ENCODE assay signal across 11 cellular contexts in the genomic region with DNA sequence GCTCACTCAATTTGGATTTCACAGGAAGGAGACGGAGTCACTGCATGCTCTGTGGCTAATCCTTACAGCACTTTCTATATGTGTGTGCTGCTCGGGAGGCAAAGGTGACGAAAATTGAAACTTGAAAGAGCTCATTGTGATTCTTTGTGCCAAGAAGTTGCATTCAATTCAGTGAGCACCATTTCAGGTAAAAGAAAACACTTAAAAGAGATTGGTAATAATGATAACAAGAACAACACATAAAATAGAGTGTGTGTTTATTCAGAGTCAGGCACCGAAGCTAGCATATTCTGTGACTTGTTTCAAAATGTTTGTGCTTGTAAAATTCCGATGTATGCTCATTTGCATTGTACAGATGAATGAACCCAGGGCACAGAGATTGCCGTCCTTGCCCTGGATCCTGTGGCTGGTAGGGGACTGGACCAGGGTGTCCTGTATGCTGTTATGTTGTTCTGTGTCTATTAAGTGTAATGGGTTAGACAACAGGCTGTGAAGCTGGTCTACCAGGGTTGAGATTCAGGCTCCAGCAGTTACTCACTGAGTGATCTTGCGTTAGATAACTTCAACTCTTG.
A peak's percentile ranks its signal among the peaks of the same experiment; 100 is the strongest.
DNase-seq lines count a peak whose midpoint lies in the region; ATAC-seq and TF ChIP-seq lines count a peak whose summit lies in the region.
"Had no signal": no experiment of that assay in that cellular context is flagged by ENCODE, and none has a peak within 500 bp of the region (broad histone marks: within the 10 kb centered on the region; RNA-seq: fewer than 3 reads in every experiment).

No MANE protein-coding gene starts in this region.

- H3K27ac Mint-ChIP-seq in activated CD4-positive, alpha-beta T cell treated with anti-CD3 and anti-CD28 coated beads for 36 hours: peak overlapping the region; percentile 81
- no peak overlapping the region for H3K27ac Mint-ChIP-seq in CD8-positive, alpha-beta memory T cell

- H3K36me3 ChIP-seq in hepatocyte (replicated peaks; ENCODE audit: insufficient read depth, low read depth): no peaks in the 10 kb centered on the region
- no peaks in the 10 kb centered on the region for H3K36me3 ChIP-seq in CD8-positive, alpha-beta memory T cell (ENCODE audit: insufficient read depth, low read length)

- H3K27me3 ChIP-seq in hepatocyte: no peaks in the 10 kb centered on the region
- no peaks in the 10 kb centered on the region for H3K27me3 ChIP-seq in CD8-positive, alpha-beta memory T cell (ENCODE audit: insufficient read depth, low read length, poor library complexity, severe bottlenecking)

- peaks cover 13% of the 10 kb centered on the region for H3K27me3 Mint-ChIP-seq in activated CD4-positive, alpha-beta T cell treated with anti-CD3 and anti-CD28 coated beads for 36 hours
- peaks cover 9 to 12% of the 10 kb centered on the region in 2 donors for H3K27me3 Mint-ChIP-seq in CD8-positive, alpha-beta memory T cell

- H3K4me3 Mint-ChIP-seq in activated CD4-positive, alpha-beta T cell treated with anti-CD3 and anti-CD28 coated beads for 36 hours: peak overlapping the region; percentile 44
- peak overlapping the region in 1 of 7 donors; percentile 13 for H3K4me3 Mint-ChIP-seq in CD8-positive, alpha-beta memory T cell

- peaks cover 6% of the 10 kb centered on the region for H3K9me3 Mint-ChIP-seq in activated CD4-positive, alpha-beta T cell treated with anti-CD3 and anti-CD28 coated beads for 36 hours (ENCODE audit: low read depth)
- no peaks in the 10 kb centered on the region for H3K9me3 Mint-ChIP-seq in CD8-positive, alpha-beta memory T cell

- H3K4me1 Mint-ChIP-seq in activated CD4-positive, alpha-beta T cell treated with anti-CD3 and anti-CD28 coated beads for 36 hours: peaks cover 47% of the 10 kb centered on the region
- H3K4me1 Mint-ChIP-seq in CD8-positive, alpha-beta memory T cell: peaks cover 0 to 15% (median 13%) of the 10 kb centered on the region in 3 donors

- no peaks in the 10 kb centered on the region for H3K79me2 ChIP-seq in hepatocyte

- H3K4me2 ChIP-seq in hepatocyte: peak overlapping the region; percentile 37

- H3K36me3 Mint-ChIP-seq in activated CD4-positive, alpha-beta T cell treated with anti-CD3 and anti-CD28 coated beads for 36 hours (ENCODE audit: low read depth): no peaks in the 10 kb centered on the region
- H3K36me3 Mint-ChIP-seq in CD8-positive, alpha-beta memory T cell: no peaks in the 10 kb centered on the region

- H3K9me2 ChIP-seq in hepatocyte (replicated peaks; ENCODE audit: insufficient read depth): no peaks in the 10 kb centered on the region

- CTCF ChIA-PET in activated CD4-positive, alpha-beta T cell treated with anti-CD3 and anti-CD28 coated beads for 36 hours (lab: Charles Lee): interaction anchor here (0.8 to 2.0 kb wide), 8 partner anchors 9 to 846 kb away, joined by 3 to 10 read pairs (median 5); no protein-coding TSS in a partner anchor
- CTCF ChIA-PET in CD8-positive, alpha-beta memory T cell (lab: Charles Lee): no interaction called here

- peaks cover 7% of the 10 kb centered on the region for H3K4me1 ChIP-seq in hepatocyte (ENCODE audit: insufficient read depth)
- no peaks in the 10 kb centered on the region for H3K4me1 ChIP-seq in CD8-positive, alpha-beta memory T cell (ENCODE audit: insufficient read depth, low read length)

- 43% methylated on average over 7 of the region's 7 CpGs for whole genome bisulfite sequencing in hepatocyte (ENCODE audit: low lambda C conversion rate, missing lambda C conversion rate)

- no peak overlapping the region for H3K4me3 ChIP-seq in hepatocyte
- no peak overlapping the region for H3K4me3 ChIP-seq in CD8-positive, alpha-beta memory T cell (ENCODE audit: low read length)

- H4K20me1 ChIP-seq in hepatocyte (ENCODE audit: insufficient read depth, poor library complexity, severe bottlenecking): no peaks in the 10 kb centered on the region

- intact Hi-C loops in activated CD4-positive, alpha-beta T cell treated with anti-CD3 and anti-CD28 coated beads for 36 hours (cut with DNase I, micrococcal nuclease): loop anchor here (1.0 to 5.0 kb wide), 11 partner anchors 21 to 745 kb away; no protein-coding TSS in a partner anchor

- H3K27ac ChIP-seq in hepatocyte: peak overlapping the region; percentile 84
- H3K27ac ChIP-seq in CD8-positive, alpha-beta memory T cell (ENCODE audit: low read depth, low read length): no peak overlapping the region
- H3K27ac ChIP-seq: skin epidermis had no signal

- H3K9me3 ChIP-seq in hepatocyte (ENCODE audit: low read depth): no peaks in the 10 kb centered on the region
- H3K9me3 ChIP-seq in CD8-positive, alpha-beta memory T cell (ENCODE audit: low read length): no peaks in the 10 kb centered on the region

- ATAC-seq in activated CD4-positive, alpha-beta T cell treated with anti-CD3 and anti-CD28 coated beads for 36 hours: peak; percentile 87
- ATAC-seq in GM21381 (IDR thresholded peaks at IDR 0.05; ENCODE audit: unreplicated experiment): peak; percentile 87
- peak; percentile 87 for ATAC-seq in HG03175 (IDR thresholded peaks at IDR 0.05; ENCODE audit: unreplicated experiment)

- H2AFZ ChIP-seq in hepatocyte: no peak overlapping the region

- no peak for TF ChIP-seq CTCF in hepatocyte (IDR thresholded peaks at IDR 0.05; ENCODE audit: poor library complexity)

- DNase-seq in activated CD4-positive, alpha-beta T cell treated with anti-CD3 and anti-CD28 coated beads for 36 hours: peak; percentile 67
- no peak for DNase-seq in activated CD4-positive, alpha-beta T cell treated with anti-CD3 and anti-CD28 coated beads, Interleukin-2, amount 50 U/mL, for 1 hour
- DNase-seq in hepatocyte (ENCODE audit: low spot score) (no peak), NCI-H187 treated with DMSO at 0.1 percent for 48 hours (lab: John Stamatoyannopoulos, UW) (no peak), CD1c-positive myeloid dendritic cell (ENCODE audit: extremely low spot score) (no peak)
- no peak for DNase-seq in CD8-positive, alpha-beta memory T cell
- DNase-seq: effector CD4-positive, alpha-beta T cell; NCI-H510A treated with DMSO at 0.1 percent for 48 hours had no signal

- POLR2A ChIA-PET in activated CD4-positive, alpha-beta T cell treated with anti-CD3 and anti-CD28 coated beads for 36 hours (lab: Charles Lee): interaction anchor here (0.7 to 1.4 kb wide), 6 partner anchors 16 to 505 kb away, joined by 3 to 5 read pairs (median 4); no protein-coding TSS in a partner anchor
- POLR2A ChIA-PET in CD8-positive, alpha-beta memory T cell (lab: Charles Lee): no interaction called here
